8 cellular contexts compared by ENCODE assay signal in genomic region chr1:11037740-11038182, GRCh38. TPM values are rescaled to one million over a fixed set of nuclear protein-coding genes. Genes with fewer than 3 reads are reported as not detected.
DNase-seq lines count a peak whose midpoint lies in the region; ATAC-seq, FAIRE-seq and TF ChIP-seq lines count a peak whose summit lies in the region.
"Had no signal": no experiment of that assay in that cellular context is flagged by ENCODE, and none has a peak within 500 bp of the region (broad histone marks: within the 10 kb centered on the region; RNA-seq: fewer than 3 reads in every experiment).

No MANE protein-coding gene starts in this region.

- H3K79me2 ChIP-seq in MM.1S (ENCODE audit: low read length): no peaks in the 10 kb centered on the region

- no peak overlapping the region for H3K4me3 Mint-ChIP-seq in activated T-helper 17 cell treated with anti-CD3 and anti-CD28 coated beads, Interleukin-2, amount 50 U/mL, for 72 hours
- H3K4me3 Mint-ChIP-seq: stimulated activated naive CD8-positive, alpha-beta T cell treated with anti-CD3 and anti-CD28 coated beads, Interleukin-15, Interleukin-2, amounts not matched to agents 100 ng/mL and 50 ng/mL, for 24 hours had no signal

- H3K4me3 ChIP-seq in MM.1S (ENCODE audit: low read length) (no peak overlapping the region), fibroblast of villous mesenchyme (ENCODE audit: low read depth, low read length) (no peak overlapping the region)

- TF ChIP-seq POLR2A in GM12892 (IDR thresholded peaks at IDR 0.05; ENCODE audit: low read depth, low read length): no peak

- no peaks in the 10 kb centered on the region for H3K9me3 ChIP-seq in MM.1S (replicated peaks; ENCODE audit: insufficient read depth, low read length)

- 0 out of 2 replicates have a peak, but pooled peaks cover 3% of the 10 kb centered on the region for H3K27me3 ChIP-seq in MM.1S (replicated peaks; ENCODE audit: insufficient read depth, low read length)

- no peaks in the 10 kb centered on the region for H3K4me1 Mint-ChIP-seq in activated T-helper 17 cell treated with anti-CD3 and anti-CD28 coated beads, Interleukin-2, amount 50 U/mL, for 72 hours

- DNase-seq in GM12892 (ENCODE audit: insufficient read length): peak; percentile 81
- peak; percentile 83 for DNase-seq in MM.1S
- DNase-seq in RWPE1 (ENCODE audit: low spot score): peak; percentile 78
- peak; percentile 86 for DNase-seq in fibroblast of villous mesenchyme (ENCODE audit: low read depth)
- peak; percentile 48 for DNase-seq in non-pigmented ciliary epithelial cell (ENCODE audit: low read depth)
- DNase-seq in substantia nigra (lab: John Stamatoyannopoulos, UW): peak in 46 of 49 donors; percentile 12 to 87 (median 74)

- H3K9me2 ChIP-seq in MM.1S (replicated peaks; ENCODE audit: insufficient read depth, low read length): no peaks in the 10 kb centered on the region

- peak; percentile 97 for ATAC-seq in activated T-helper 17 cell treated with anti-CD3 and anti-CD28 coated beads, Interleukin-2, amount 50 U/mL, for 72 hours (replicated peaks)

- FAIRE-seq in GM12892 (lab: Jason Lieb, UNC): peak; percentile 84

- H4K20me1 ChIP-seq in MM.1S (ENCODE audit: insufficient read depth, low read length): no peaks in the 10 kb centered on the region

- TF ChIP-seq CTCF in MM.1S (IDR thresholded peaks at IDR 0.05; ENCODE audit: low read length) (peak; percentile 99), RWPE1 (conservative IDR thresholded peaks at IDR 0.05; ENCODE audit: low read depth) (peak; percentile 97), fibroblast of villous mesenchyme (IDR thresholded peaks at IDR 0.05; ENCODE audit: insufficient read depth, low read depth, low read length) (peak; percentile 98)

- CTCF ChIA-PET in RWPE1 (lab: Yijun Ruan, JAX): interaction anchor here (0.5 to 2.5 kb wide), 57 partner anchors 9 to 929 kb away, joined by 3 to 22 read pairs (median 4); partner anchors contain the start of genes ANGPTL7, FBXO6, MASP2 and MTOR

- H3K36me3 Mint-ChIP-seq in activated T-helper 17 cell treated with anti-CD3 and anti-CD28 coated beads, Interleukin-2, amount 50 U/mL, for 72 hours (ENCODE audit: low read depth): no peaks in the 10 kb centered on the region

- no peak overlapping the region for H3K27ac ChIP-seq in MM.1S (ENCODE audit: low read length)
- no peak overlapping the region for H3K27ac ChIP-seq in RWPE1
- no peak overlapping the region for H3K27ac ChIP-seq in substantia nigra (ENCODE audit: low read depth, low read length, poor library complexity, severe bottlenecking)

- H3K9me3 Mint-ChIP-seq in activated T-helper 17 cell treated with anti-CD3 and anti-CD28 coated beads, Interleukin-2, amount 50 U/mL, for 72 hours: no peaks in the 10 kb centered on the region
- H3K9me3 Mint-ChIP-seq: stimulated activated naive CD8-positive, alpha-beta T cell treated with anti-CD3 and anti-CD28 coated beads, Interleukin-15, Interleukin-2, amounts not matched to agents 100 ng/mL and 50 ng/mL, for 24 hours had no signal

- H3F3A ChIP-seq in MM.1S (ENCODE audit: insufficient read depth, low read length): no peaks in the 10 kb centered on the region

- POLR2A ChIA-PET in RWPE1 (lab: Yijun Ruan, JAX; ENCODE audit: low non-redundant PET): no interaction called here

- no peaks in the 10 kb centered on the region for H3K27me3 Mint-ChIP-seq in activated T-helper 17 cell treated with anti-CD3 and anti-CD28 coated beads, Interleukin-2, amount 50 U/mL, for 72 hours
- H3K27me3 Mint-ChIP-seq: stimulated activated naive CD8-positive, alpha-beta T cell treated with anti-CD3 and anti-CD28 coated beads, Interleukin-15, Interleukin-2, amounts not matched to agents 100 ng/mL and 50 ng/mL, for 24 hours had no signal

- no peaks in the 10 kb centered on the region for H3K36me3 ChIP-seq in MM.1S (replicated peaks; ENCODE audit: insufficient read depth, low read length)

- no peak overlapping the region for H3K9ac ChIP-seq in MM.1S (ENCODE audit: low read length)

- no peak overlapping the region for H2AFZ ChIP-seq in MM.1S (ENCODE audit: low read length)

- no peaks in the 10 kb centered on the region for H3K4me1 ChIP-seq in MM.1S (ENCODE audit: low read length)

- no peak overlapping the region for H3K27ac Mint-ChIP-seq in activated T-helper 17 cell treated with anti-CD3 and anti-CD28 coated beads, Interleukin-2, amount 50 U/mL, for 72 hours
- H3K27ac Mint-ChIP-seq: stimulated activated naive CD8-positive, alpha-beta T cell treated with anti-CD3 and anti-CD28 coated beads, Interleukin-15, Interleukin-2, amounts not matched to agents 100 ng/mL and 50 ng/mL, for 24 hours had no signal

- H3K4me2 ChIP-seq in MM.1S (ENCODE audit: low read depth, low read length): no peak overlapping the region

RNA-seq across cellular contexts. Expression of gene MASP2, which starts 9.3 kb away (rescaled TPM):
- 3.4 TPM for polyA plus RNA-seq in GM12892 (2012; ENCODE audit: missing spikeins)
- under 1 TPM in 1 of 2 donors, not detected in 1; 0.43 TPM for total RNA-seq in activated T-helper 17 cell treated with anti-CD3 and anti-CD28 coated beads, Interleukin-2, amount 50 U/mL, for 72 hours
- not detected in 2 replicates for total RNA-seq in fibroblast of villous mesenchyme

RNA-seq across cellular contexts. Expression of gene SRM, which starts 22.1 kb away (rescaled TPM):
- polyA plus RNA-seq in GM12892 (2012; ENCODE audit: missing spikeins): 64.6 TPM
- 100 to 1,000 TPM in 1 of 2 donors, 10 to 100 TPM in 1; 83.9 to 225 TPM for total RNA-seq in activated T-helper 17 cell treated with anti-CD3 and anti-CD28 coated beads, Interleukin-2, amount 50 U/mL, for 72 hours
- total RNA-seq in fibroblast of villous mesenchyme: 24.6 and 25.4 TPM in 2 replicates

RNA-seq across cellular contexts. Expression of gene TARDBP, which starts 25.3 kb away (rescaled TPM):
- polyA plus RNA-seq in GM12892 (2012; ENCODE audit: missing spikeins): 133 TPM
- total RNA-seq in activated T-helper 17 cell treated with anti-CD3 and anti-CD28 coated beads, Interleukin-2, amount 50 U/mL, for 72 hours: 100 to 1,000 TPM; 120 to 186 TPM
- total RNA-seq in fibroblast of villous mesenchyme: 92.8 and 108 TPM in 2 replicates
